ENCODE assay signal across 1 cellular context in genomic region chr6:149723771-149724417, GRCh38.
TF ChIP-seq lines count a peak whose summit lies in the region.

No MANE protein-coding gene starts in this region.

TF ChIP-seq in endothelial cell of umbilical vein, 7 proteins besides CTCF, POLR2A, EP300 and RAD21:
- TF ChIP-seq FOS (IDR thresholded peaks at IDR 0.05; ENCODE audit: borderline replicate concordance, insufficient read depth, low read length) (peak; percentile 42), JUN (IDR thresholded peaks at IDR 0.05; ENCODE audit: borderline replicate concordance, insufficient read depth, insufficient read length, low read depth) (peak; percentile 12), MAX (IDR thresholded peaks at IDR 0.05; ENCODE audit: insufficient read depth, insufficient read length) (no peak)
